In the genomic region with DNA sequence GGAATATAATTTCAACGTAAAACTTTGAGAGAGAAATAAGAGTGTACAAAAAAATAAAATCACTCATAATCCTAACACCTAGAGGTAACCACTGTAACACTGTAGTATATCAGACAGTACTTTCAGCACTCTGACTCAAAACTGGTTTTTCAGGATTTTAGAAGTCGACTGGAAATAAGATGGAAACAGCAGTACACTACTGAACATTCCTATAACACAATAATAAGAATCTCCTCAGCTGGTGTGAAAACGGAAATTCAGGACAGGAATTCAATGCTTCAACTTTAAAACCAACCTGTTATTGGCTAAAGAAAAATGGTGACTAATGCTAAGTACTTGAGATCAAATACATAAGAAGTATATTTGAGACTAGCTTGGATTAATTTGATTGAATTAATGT, we compare ENCODE assay signal across 28 cellular contexts. TPM values are rescaled to one million over a fixed set of nuclear protein-coding genes. Genes with fewer than 3 reads are reported as not detected.
A peak's percentile ranks its signal among the peaks of the same experiment; 100 is the strongest.
DNase-seq lines count a peak whose midpoint lies in the region; ATAC-seq and TF ChIP-seq lines count a peak whose summit lies in the region.
"Had no signal": no experiment of that assay in that cellular context is flagged by ENCODE, and none has a peak within 500 bp of the region (broad histone marks: within the 10 kb centered on the region; RNA-seq: fewer than 3 reads in every experiment).

No MANE protein-coding gene starts in this region.

- no peak overlapping the region for H3T11ph ChIP-seq in H9 (ENCODE audit: low read length)

- ATAC-seq in body of pancreas (peak; percentile 57), lung (ENCODE audit: insufficient read depth, low FRiP score) (peak; percentile 37), HG03469 (IDR thresholded peaks at IDR 0.05; ENCODE audit: unreplicated experiment) (no peak), HG03439 (IDR thresholded peaks at IDR 0.05; ENCODE audit: unreplicated experiment) (no peak)
- ATAC-seq: activated T-cell treated with anti-CD3 and anti-CD28 coated beads, Interleukin-2, amount 50 U/mL, for 4 hours; right cardiac atrium had no signal

- H3K36me3 Mint-ChIP-seq in Calu3 (ENCODE audit: insufficient read depth, unreplicated experiment) (peaks cover 11% of the 10 kb centered on the region), H9 (ENCODE audit: insufficient read depth in 1 of 3, low read depth in 3 of 3) (peaks cover 3 to 57% (median 50%) of the 10 kb centered on the region in 3 experiments; a peak in 6 of 7 replicates)

- H3K27ac ChIP-seq in body of pancreas (peak overlapping the region in 3 of 4 donors; percentile 17 to 75 (median 18)), lung (ENCODE audit: low read depth in 1 of 2, low read length in 1 of 2) (no peak overlapping the region), H9 (ENCODE audit: insufficient read length, low read depth, low read length) (no peak overlapping the region)
- H3K27ac ChIP-seq: BLaER1, dorsolateral prefrontal cortex, hepatocyte, HL-60, stomach had no signal

- H4K8ac ChIP-seq in H9 (replicated peaks; ENCODE audit: insufficient read length, low read depth, low read length) = no peak overlapping the region

- H2AK5ac ChIP-seq in H9 (ENCODE audit: insufficient read length, low read length) = no peak overlapping the region

- intact Hi-C loops in Calu3 (cut with micrococcal nuclease; ENCODE audit: unreplicated experiment) (loop anchor here (5.0 kb wide), 2 partner anchors 69 to 121 kb away; a partner anchor contains a TSS), body of pancreas (cut with DNase I) (no loop called here), posterior cingulate gyrus (cut with DNase I) (no loop called here)

- H3K4me3 ChIP-seq in body of pancreas (no peak overlapping the region), lung (no peak overlapping the region)
- H3K4me3 ChIP-seq: BLaER1, dorsolateral prefrontal cortex, hepatocyte, stomach had no signal

- H3K36me3 ChIP-seq in body of pancreas (replicated peaks in 1 of 2; ENCODE audit: insufficient read depth in 1 of 2, low read depth in 2 of 2) (no peaks in the 10 kb centered on the region), lung (ENCODE audit: control insufficient read depth in 2 of 2, insufficient read depth in 2 of 2, low read length in 2 of 2) (peaks cover 7 to 9% of the 10 kb centered on the region in 2 donors)

- H4K20me1 ChIP-seq in H9 (ENCODE audit: control insufficient read depth, insufficient read depth, insufficient read length) = no peaks in the 10 kb centered on the region
- H4K20me1 ChIP-seq: BLaER1 had no signal

- 31 to 34% methylated on average over 3 of the region's 3 CpGs for WGBS in body of pancreas, 2 donors
- WGBS in lung, 2 donors = 69 to 90% methylated on average over 3 of the region's 3 CpGs
- no CpG with 5 or more reads among the region's 3 CpGs for WGBS in H9 (ENCODE audit: extremely low coverage, insufficient read length, low lambda C conversion rate)

- H3K9me3 Mint-ChIP-seq in Calu3 (ENCODE audit: low read depth, unreplicated experiment) = no peaks in the 10 kb centered on the region
- no peaks in the 10 kb centered on the region for H3K9me3 Mint-ChIP-seq in H9
- H3K9me3 Mint-ChIP-seq: activated naive CD4-positive, alpha-beta T cell treated with anti-CD3 and anti-CD28 coated beads, Interleukin-2, amount 50 U/mL, for 24 hours; activated T-cell treated with anti-CD3 and anti-CD28 coated beads, Interleukin-2, amount 50 U/mL, for 4 hours had no signal

- CTCF ChIA-PET in Calu3 (lab: Charles Lee) = interaction anchor here (0.6 kb wide), 1 partner anchor 9 kb away, joined by 3 read pairs; no protein-coding TSS in a partner anchor

- H3K4me2 ChIP-seq in H9 (ENCODE audit: insufficient read depth, insufficient read length, low read length) = no peak overlapping the region
- H3K4me2 ChIP-seq: BLaER1, hepatocyte had no signal

- no peak overlapping the region for H2BK12ac ChIP-seq in H9 (ENCODE audit: insufficient read length, low read depth, low read length)

- no peak overlapping the region for H3K9ac ChIP-seq in H9 (ENCODE audit: extremely low read depth, insufficient read length, low read length)
- H3K9ac ChIP-seq: BLaER1 had no signal

- no peaks in the 10 kb centered on the region for H3K79me1 ChIP-seq in H9 (ENCODE audit: insufficient read depth, low read depth, low read length, poor library complexity, severe bottlenecking)

- H3K56ac ChIP-seq in H9 (ENCODE audit: insufficient read length, low read depth, low read length) = no peak overlapping the region

- H3K27me3 Mint-ChIP-seq in Calu3 (ENCODE audit: unreplicated experiment) = no peaks in the 10 kb centered on the region
- no peaks in the 10 kb centered on the region for H3K27me3 Mint-ChIP-seq in H9 (ENCODE audit: low read depth)
- H3K27me3 Mint-ChIP-seq: activated naive CD4-positive, alpha-beta T cell treated with anti-CD3 and anti-CD28 coated beads, Interleukin-2, amount 50 U/mL, for 24 hours had no signal

- no peak overlapping the region for H2BK5ac ChIP-seq in H9 (ENCODE audit: insufficient read length, low read length)

- H3K4me1 Mint-ChIP-seq in Calu3 (ENCODE audit: low read depth, unreplicated experiment) (peaks cover 40% of the 10 kb centered on the region), H9 (peaks cover 6 to 7% of the 10 kb centered on the region in 2 experiments)
- H3K4me1 Mint-ChIP-seq: activated naive CD4-positive, alpha-beta T cell treated with anti-CD3 and anti-CD28 coated beads, Interleukin-2, amount 50 U/mL, for 24 hours had no signal

- H3K23me2 ChIP-seq in H9 (ENCODE audit: insufficient read length, low read depth, low read length, poor library complexity, severe bottlenecking) = no peaks in the 10 kb centered on the region

- H4K91ac ChIP-seq in H9 (ENCODE audit: insufficient read length, low read depth, low read length) = no peak overlapping the region

- no peaks in the 10 kb centered on the region for H3K27me3 ChIP-seq in body of pancreas
- no peaks in the 10 kb centered on the region for H3K27me3 ChIP-seq in lung (ENCODE audit: control insufficient read depth, insufficient read depth)
- no peaks in the 10 kb centered on the region for H3K27me3 ChIP-seq in H9 (ENCODE audit: insufficient read depth, low read length)
- H3K27me3 ChIP-seq: BLaER1, dorsolateral prefrontal cortex, hepatocyte, stomach had no signal

- H3K23ac ChIP-seq in H9 (ENCODE audit: insufficient read length, low read depth, low read length) = no peak overlapping the region

- H3K14ac ChIP-seq in H9 (ENCODE audit: insufficient read depth, low read length) = no peak overlapping the region

- no peak overlapping the region for H2BK120ac ChIP-seq in H9 (ENCODE audit: low read depth, low read length, poor library complexity, severe bottlenecking)

- H3K9me3 ChIP-seq in body of pancreas = no peaks in the 10 kb centered on the region
- no peaks in the 10 kb centered on the region for H3K9me3 ChIP-seq in lung (ENCODE audit: control insufficient read depth in 2 of 2, insufficient read depth in 1 of 2, low read length in 1 of 2)
- H3K9me3 ChIP-seq in H9 (ENCODE audit: control insufficient read depth, low read depth, low read length) = no peaks in the 10 kb centered on the region
- H3K9me3 ChIP-seq: BLaER1, Caco-2, stomach had no signal

- H3K18ac ChIP-seq in H9 (ENCODE audit: insufficient read length, low read depth, low read length) = no peak overlapping the region

- BruUV-seq in Calu3 (replicated peaks; lab: Mats Ljungman, UMichigan) = no TSS peak

- H2BK20ac ChIP-seq in H9 (ENCODE audit: low read depth, low read length, poor library complexity, severe bottlenecking) = no peak overlapping the region

- no peak overlapping the region for H3K4ac ChIP-seq in H9 (ENCODE audit: low read depth, low read length)

- no peak for TF ChIP-seq POLR2A in body of pancreas (IDR thresholded peaks at IDR 0.05)

- no peak overlapping the region for H3K4me3 Mint-ChIP-seq in Calu3 (ENCODE audit: low read depth, unreplicated experiment)
- no peak overlapping the region for H3K4me3 Mint-ChIP-seq in H9
- H3K4me3 Mint-ChIP-seq: activated naive CD4-positive, alpha-beta T cell treated with anti-CD3 and anti-CD28 coated beads, Interleukin-2, amount 50 U/mL, for 24 hours; activated T-cell treated with anti-CD3 and anti-CD28 coated beads, Interleukin-2, amount 50 U/mL, for 4 hours had no signal

- no peak overlapping the region for H2AFZ ChIP-seq in H9 (ENCODE audit: low read length)
- H2AFZ ChIP-seq: hepatocyte had no signal

- DNase-seq in Calu3 (no peak), HT-29 (ENCODE audit: low spot score) (peak; percentile 29), body of pancreas (no peak), lung (ENCODE audit: low spot score) (no peak), posterior cingulate gyrus (no peak), H9 (no peak)
- DNase-seq: activated CD4-positive, CD25-positive, alpha-beta regulatory T cell treated with anti-CD3 and anti-CD28 coated beads, Interleukin-2, amount 50 U/mL, for 72 hours; activated T-cell treated with anti-CD3 and anti-CD28 coated beads, Interleukin-2, amount 50 U/mL, for 4 hours; anterior cingulate cortex; Caco-2; central memory CD4-positive, alpha-beta T cell; dorsolateral prefrontal cortex; foreskin melanocyte; islet precursor cell; mesenchymal stem cell; NCI-H1417 treated with DMSO at 0.1 percent for 48 hours; NCI-H2171; NCI-H748 treated with DMSO at 0.1 percent for 48 hours; right cardiac atrium; SHP77; stimulated activated CD4-positive, alpha-beta T cell treated with anti-CD3 and anti-CD28 coated beads, Interleukin-12 subunit alpha, Interleukin-12 subunit beta, amount 100 ng/mL, for 4 hours; stomach had no signal

- H3K27ac Mint-ChIP-seq in Calu3 (ENCODE audit: unreplicated experiment) (peak overlapping the region; percentile 71), H9 (no peak overlapping the region)
- H3K27ac Mint-ChIP-seq: activated naive CD4-positive, alpha-beta T cell treated with anti-CD3 and anti-CD28 coated beads, Interleukin-2, amount 50 U/mL, for 24 hours had no signal

- H2BK15ac ChIP-seq in H9 (ENCODE audit: low read depth, low read length) = no peak overlapping the region

- H3K4me1 ChIP-seq in body of pancreas (peaks cover 37% of the 10 kb centered on the region), lung (ENCODE audit: control insufficient read depth in 2 of 2, insufficient read depth in 2 of 2, low read length in 2 of 2) (peaks cover 0 to 2% of the 10 kb centered on the region in 2 donors), H9 (ENCODE audit: insufficient read depth, low read length) (no peaks in the 10 kb centered on the region; the same call in 1 of the 2 replicates)
- H3K4me1 ChIP-seq: BLaER1 had no signal

- no peak for TF ChIP-seq CTCF in Calu3 (IDR thresholded peaks at IDR 0.05; ENCODE audit: unreplicated experiment)
- TF ChIP-seq CTCF in body of pancreas (IDR thresholded peaks at IDR 0.05) = no peak
- TF ChIP-seq CTCF in lung (IDR thresholded peaks at IDR 0.05; ENCODE audit: control extremely low read depth, extremely low read depth) = no peak
- TF ChIP-seq CTCF in H9 (conservative IDR thresholded peaks at IDR 0.05) = no peak

- no peak overlapping the region for H4K5ac ChIP-seq in H9 (ENCODE audit: insufficient read length, low read depth, low read length)

- no peaks in the 10 kb centered on the region for H3K79me2 ChIP-seq in H9 (ENCODE audit: insufficient read depth, low read length)
- H3K79me2 ChIP-seq: hepatocyte had no signal

RNA-seq across cellular contexts. Expression of a gene that starts 12.3 kb away (rescaled TPM):
- 7.8 and 8.4 TPM in 2 replicates for total RNA-seq in Calu3 (2022)
- 0.99 and 1.6 TPM in 2 replicates for total RNA-seq in HT-29 (2014; rRNA removed; shearing (Covaris generic))
- total RNA-seq in body of pancreas = 1 to 10 TPM; 3.6 to 7.6 TPM
- total RNA-seq in lung = 10 to 100 TPM; 19.6 to 37.8 TPM
- 10 to 100 TPM in 1 of 2 donors, 1 to 10 TPM in 1; 8.9 to 12.9 TPM for polyA plus RNA-seq in lung
- total RNA-seq in H9 (2021) = 1.2 and 1.8 TPM in 2 replicates

Comparison
In these comparisons a context has a peak if more than half of its experiments do, and no peak if none do; other contexts are left out.
1. ATAC-seq: peak in body of pancreas (single experiment) and lung (single experiment); none in HG03469 (single experiment) and HG03439 (single experiment).
2. H3K27ac ChIP-seq: peak in body of pancreas (3 of 4); none in lung (0 of 2) and H9 (single experiment).